In the genomic region with DNA sequence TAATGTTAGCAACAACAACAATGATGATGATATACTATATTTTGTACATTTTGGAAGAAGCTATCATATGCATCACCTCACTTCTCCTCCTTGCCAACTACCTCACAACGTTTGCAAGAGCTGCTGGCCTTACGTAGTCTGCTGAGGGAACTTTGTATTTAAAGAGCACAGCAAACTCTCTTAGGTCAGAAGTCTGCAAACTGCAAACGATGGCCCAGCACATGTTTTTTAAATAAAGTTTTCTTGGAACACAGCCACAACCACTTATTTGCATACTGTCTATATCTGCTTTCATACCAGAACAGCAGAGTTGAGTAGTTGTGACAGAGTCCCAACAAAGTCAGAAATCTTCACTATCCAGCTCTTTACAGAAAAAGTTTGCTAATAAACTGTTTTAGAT, we compare ENCODE assay signal across 16 cellular contexts.
DNase-seq lines count a peak whose midpoint lies in the region; ATAC-seq, FAIRE-seq and TF ChIP-seq lines count a peak whose summit lies in the region.
"Had no signal": no experiment of that assay in that cellular context is flagged by ENCODE, and none has a peak within 500 bp of the region (broad histone marks: within the 10 kb centered on the region; RNA-seq: fewer than 3 reads in every experiment).

No MANE protein-coding gene starts in this region.

- H4K5ac ChIP-seq in IMR-90 (ENCODE audit: low read depth, low read length), result no peak overlapping the region

- no CpG with 5 or more reads among the region's 3 CpGs for WGBS in IMR-90 (ENCODE audit: extremely low coverage in 2 of 2, insufficient read length in 1 of 2), 2 experiments
- WGBS in K562 (ENCODE audit: insufficient coverage, low coverage, missing lambda C conversion rate), result 0% methylated on average over 3 of the region's 3 CpGs
- 44 to 55% methylated on average over 3 of the region's 3 CpGs for WGBS in esophagus squamous epithelium, 2 donors

- no peak overlapping the region for H4K91ac ChIP-seq in IMR-90 (ENCODE audit: insufficient read depth, low read depth, low read length)

- H3K18ac ChIP-seq in IMR-90 (ENCODE audit: low read depth, low read length), result no peak overlapping the region

- POLR2A ChIA-PET in IMR-90 (lab: Charles Lee; ENCODE audit: unreplicated experiment), result no interaction called here
- POLR2A ChIA-PET in K562 (lab: Yijun Ruan, JAX), result no interaction called here

- no peak overlapping the region for H3K4ac ChIP-seq in IMR-90 (ENCODE audit: low read depth, low read length)

- H3K23ac ChIP-seq in IMR-90 (ENCODE audit: low read depth, low read length), result no peak overlapping the region

- CTCF ChIA-PET in IMR-90 (lab: Yijun Ruan, JAX), result no interaction called here
- CTCF ChIA-PET in K562 (lab: Yijun Ruan, JAX; ENCODE audit: low intra/inter-chr PET ratio), result no interaction called here

- BruUV-seq in IMR-90 (replicated peaks; lab: Mats Ljungman, UMichigan) (no TSS peak), K562 (replicated peaks; lab: Mats Ljungman, UMichigan) (no TSS peak)

- H3K4me1 ChIP-seq in BLaER1 (peaks cover 35% of the 10 kb centered on the region), IMR-90 (ENCODE audit: control insufficient read depth, insufficient read depth, low read length) (peaks cover 11% of the 10 kb centered on the region), K562 (replicated peaks in 1 of 2; ENCODE audit: control insufficient read depth in 2 of 2, insufficient read depth in 2 of 2, low read length in 2 of 2) (no peaks in the 10 kb centered on the region), esophagus squamous epithelium (peaks cover 5 to 9% (median 7%) of the 10 kb centered on the region in 3 donors)
- H3K4me1 ChIP-seq: Caco-2 had no signal

- no peak overlapping the region for H2BK5ac ChIP-seq in IMR-90 (ENCODE audit: low read depth, low read length, poor library complexity, severe bottlenecking)

- H3K4me3 ChIP-seq in BLaER1 (no peak overlapping the region), IMR-90 (ENCODE audit: insufficient read depth, low read depth, low read length) (no peak overlapping the region), K562 (no peak overlapping the region), esophagus squamous epithelium (no peak overlapping the region)

- no peak overlapping the region for H2AFZ ChIP-seq in IMR-90 (replicated peaks; ENCODE audit: low read length, poor library complexity)
- no peak overlapping the region for H2AFZ ChIP-seq in K562 (ENCODE audit: low read depth, low read length)

- DNase-seq in IMR-90 (peak; percentile 49), K562 (ENCODE audit: extremely low read depth in 1 of 4, low spot score in 3 of 4) (no peak), fibroblast of peridontal ligament (ENCODE audit: extremely low read depth) (peak; percentile 49), COR-L47 (lab: John Stamatoyannopoulos, UW) (no peak), mesenteric fat pad (ENCODE audit: low spot score) (no peak), esophagus squamous epithelium (lab: John Stamatoyannopoulos, UW) (no peak)
- DNase-seq: ACHN; Caco-2; CD8-positive, alpha-beta T cell; GOT3; H9; KBM-7 had no signal

- H3K36me3 ChIP-seq in BLaER1 (no peaks in the 10 kb centered on the region), IMR-90 (ENCODE audit: control insufficient read depth, insufficient read depth, low read length) (no peaks in the 10 kb centered on the region), K562 (ENCODE audit: control insufficient read depth, insufficient read depth, low read length) (no peaks in the 10 kb centered on the region), esophagus squamous epithelium (no peaks in the 10 kb centered on the region)

- no peak overlapping the region for H3K14ac ChIP-seq in IMR-90 (replicated peaks; ENCODE audit: low read depth, low read length)

- in situ Hi-C loops in IMR-90 (cut with MboI; ENCODE audit: low sequenced_read_pairs), result no loop called here
- in situ Hi-C loops in K562 (cut with MboI), result no loop called here

- H2AK5ac ChIP-seq in IMR-90 (ENCODE audit: low read depth, low read length), result no peak overlapping the region

- no peak for TF ChIP-seq POLR2A in IMR-90 (IDR thresholded peaks at IDR 0.05; ENCODE audit: low read depth, low read length)
- TF ChIP-seq POLR2A in K562 (conservative IDR thresholded peaks at IDR 0.05), result no peak
- no peak for TF ChIP-seq POLR2A in esophagus squamous epithelium (IDR thresholded peaks at IDR 0.05)

- peaks cover 2% of the 10 kb centered on the region for H3K9me1 ChIP-seq in IMR-90 (ENCODE audit: insufficient read depth, low read length)
- H3K9me1 ChIP-seq in K562 (ENCODE audit: control insufficient read depth, insufficient read depth, low read length), result no peaks in the 10 kb centered on the region

- no peaks in the 10 kb centered on the region for H4K20me1 ChIP-seq in BLaER1
- H4K20me1 ChIP-seq in IMR-90 (ENCODE audit: insufficient read depth, low read length), result no peaks in the 10 kb centered on the region
- H4K20me1 ChIP-seq in K562 (replicated peaks; ENCODE audit: control insufficient read depth, insufficient read depth, low read length), result no peaks in the 10 kb centered on the region

- H3K4me2 ChIP-seq in BLaER1 (peak overlapping the region; percentile 32), IMR-90 (ENCODE audit: low read depth, low read length) (no peak overlapping the region), K562 (ENCODE audit: insufficient read depth, low read length) (no peak overlapping the region)

- intact Hi-C loops in IMR-90 (cut with micrococcal nuclease) (no loop called here), K562 (cut with micrococcal nuclease) (no loop called here), esophagus squamous epithelium (cut with DNase I) (no loop called here)

- H3K9me3 ChIP-seq in BLaER1, result no peaks in the 10 kb centered on the region
- H3K9me3 ChIP-seq in IMR-90 (ENCODE audit: control insufficient read depth, insufficient read depth, low read length), result no peaks in the 10 kb centered on the region
- no peaks in the 10 kb centered on the region for H3K9me3 ChIP-seq in K562 (replicated peaks; ENCODE audit: control insufficient read depth, insufficient read depth, low read depth, low read length)
- H3K9me3 ChIP-seq in esophagus squamous epithelium, result no peaks in the 10 kb centered on the region

- H3K56ac ChIP-seq in IMR-90 (ENCODE audit: extremely low read depth, insufficient read depth, low read length), result no peak overlapping the region

- no peak for FAIRE-seq in K562 (lab: Jason Lieb, UNC)
- FAIRE-seq: GM12891 had no signal

- no peaks in the 10 kb centered on the region for H3K79me2 ChIP-seq in K562 (ENCODE audit: control insufficient read depth, insufficient read depth, low read length)

- ATAC-seq in IMR-90 (ENCODE audit: low read depth) (peak; percentile 9; the same call in 1 of the 2 replicates), K562 (no peak), HG03045 (IDR thresholded peaks at IDR 0.05; ENCODE audit: unreplicated experiment) (no peak)
- ATAC-seq: CD8-positive, alpha-beta T cell had no signal

- no peak overlapping the region for H2AK9ac ChIP-seq in IMR-90 (replicated peaks; ENCODE audit: low read depth, low read length, poor library complexity)

- TF ChIP-seq RAD21 in IMR-90 (IDR thresholded peaks at IDR 0.05; ENCODE audit: low read length), result no peak
- TF ChIP-seq RAD21 in K562 (CRISPR knock-in tag; conservative IDR thresholded peaks at IDR 0.05 in 1 of 2, IDR thresholded peaks at IDR 0.05 in 1 of 2), result no peak

- TF ChIP-seq EP300 in K562 (IDR thresholded peaks at IDR 0.05; ENCODE audit: low read length), result no peak

- H3K27ac ChIP-seq in BLaER1 (no peak overlapping the region), IMR-90 (ENCODE audit: insufficient read depth, low read length) (no peak overlapping the region), K562 (ENCODE audit: extremely low read depth, low read depth, low read length) (no peak overlapping the region), esophagus squamous epithelium (no peak overlapping the region)
- H3K27ac ChIP-seq: HL-60 had no signal

- H3K79me1 ChIP-seq in IMR-90 (ENCODE audit: low read depth in 1 of 2, low read length in 2 of 2), result no peaks in the 10 kb centered on the region

- no peak overlapping the region for H2BK15ac ChIP-seq in IMR-90 (ENCODE audit: low read depth, low read length)

- H3K27me3 ChIP-seq in BLaER1 (no peaks in the 10 kb centered on the region), IMR-90 (ENCODE audit: control insufficient read depth, insufficient read depth, low read length) (no peaks in the 10 kb centered on the region), K562 (ENCODE audit: control insufficient read depth in 2 of 2, insufficient read depth in 2 of 2, low read length in 2 of 2) (no peaks in the 10 kb centered on the region), esophagus squamous epithelium (no peaks in the 10 kb centered on the region)

- H2BK120ac ChIP-seq in IMR-90 (ENCODE audit: low read depth, low read length), result no peak overlapping the region

- H3K9ac ChIP-seq in BLaER1 (no peak overlapping the region), IMR-90 (ENCODE audit: low read depth, low read length) (no peak overlapping the region), K562 (ENCODE audit: insufficient read depth in 1 of 2, low read depth in 2 of 2, low read length in 2 of 2) (no peak overlapping the region)

- TF ChIP-seq CTCF in IMR-90 (conservative IDR thresholded peaks at IDR 0.05; ENCODE audit: low read depth, low read length) (no peak), K562 (IDR thresholded peaks at IDR 0.05 in 2 of 3, conservative IDR thresholded peaks at IDR 0.05 in 1 of 3; ENCODE audit: insufficient read depth in 2 of 3, low read depth in 1 of 3, low read length in 3 of 3) (no peak), esophagus squamous epithelium (IDR thresholded peaks at IDR 0.05) (no peak)

- H4K8ac ChIP-seq in IMR-90 (ENCODE audit: low read depth in 2 of 2, low read length in 2 of 2), result no peak overlapping the region

- dilution Hi-C loops in IMR-90 (cut with HindIII; ENCODE audit: low sequenced_read_pairs, unreplicated experiment), result no loop called here

- no peak overlapping the region for H2BK20ac ChIP-seq in IMR-90 (ENCODE audit: low read depth, low read length)

TF ChIP-seq in IMR-90, 13 proteins besides CTCF, POLR2A, EP300 and RAD21 (continues in another document):
- TF ChIP-seq SMC3 (IDR thresholded peaks at IDR 0.05; ENCODE audit: low read depth, low read length) (no peak), RCOR1 (IDR thresholded peaks at IDR 0.05; ENCODE audit: insufficient replicate concordance, low read length) (no peak), FOS (IDR thresholded peaks at IDR 0.05; ENCODE audit: low read depth, low read length) (no peak), RFX5 (IDR thresholded peaks at IDR 0.05; ENCODE audit: low read depth, low read length) (no peak)

Comparison
In these comparisons a context has a peak if more than half of its experiments do, and no peak if none do; other contexts are left out.
1. DNase-seq: peak in IMR-90 (single experiment) and fibroblast of peridontal ligament (single experiment); none in K562 (0 of 4), COR-L47 (single experiment), mesenteric fat pad (single experiment) and esophagus squamous epithelium (single experiment).